ENCODE assay signal across 7 cellular contexts in the genomic region with DNA sequence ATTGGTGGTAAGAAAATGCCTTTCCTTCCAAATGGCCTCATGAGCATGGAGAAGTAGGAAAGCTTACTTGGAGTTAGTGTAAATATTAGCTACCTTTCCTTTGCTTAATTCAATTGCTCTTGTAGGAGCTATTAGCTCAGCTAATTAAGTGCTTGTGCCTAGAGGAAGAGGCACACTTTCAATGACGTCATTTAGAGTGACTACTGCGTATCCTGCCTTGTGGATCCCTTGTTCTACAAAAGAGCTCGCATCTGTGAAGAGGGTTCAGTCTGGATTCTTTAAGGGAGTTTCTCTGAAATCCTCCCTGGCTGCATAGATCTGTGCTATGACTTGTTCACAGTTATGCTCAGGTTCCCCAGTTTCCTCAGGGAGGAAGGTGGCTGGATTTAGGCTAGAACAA.
"Had no signal": no experiment of that assay in that cellular context is flagged by ENCODE, and none has a peak within 500 bp of the region (broad histone marks: within the 10 kb centered on the region; RNA-seq: fewer than 3 reads in every experiment).

No MANE protein-coding gene starts in this region.

- DNase-seq: GDM1, GF-D8 had no signal

- FAIRE-seq: G401.6, GM12891, GM12892, GM18507, GM19239 had no signal
